10 cellular contexts compared by ENCODE assay signal in genomic region chr10:26391701-26392695, GRCh38. TPM values are rescaled to one million over a fixed set of nuclear protein-coding genes. Genes with fewer than 3 reads are reported as not detected.
DNase-seq lines count a peak whose midpoint lies in the region; ATAC-seq, FAIRE-seq and TF ChIP-seq lines count a peak whose summit lies in the region.
"Had no signal": no experiment of that assay in that cellular context is flagged by ENCODE, and none has a peak within 500 bp of the region (broad histone marks: within the 10 kb centered on the region; RNA-seq: fewer than 3 reads in every experiment).

No MANE protein-coding gene starts in this region.

- H3K36me3 ChIP-seq in Karpas-422 (ENCODE audit: insufficient read depth, low read length), result no peaks in the 10 kb centered on the region
- no peaks in the 10 kb centered on the region for H3K36me3 ChIP-seq in pancreas

- FAIRE-seq in pancreas (lab: Jason Lieb, UNC), result no peak
- FAIRE-seq: endothelial cell of umbilical vein had no signal

- H4K20me1 ChIP-seq in Karpas-422 (ENCODE audit: insufficient read depth, low read depth, low read length), result no peaks in the 10 kb centered on the region

- H3K4me3 ChIP-seq in Karpas-422 (ENCODE audit: low read length), result peak overlapping the region; percentile 59
- H3K4me3 ChIP-seq in pancreas, result peak overlapping the region in 1 of 4 donors; percentile 11

- peak overlapping the region; percentile 56 for H3K9ac ChIP-seq in Karpas-422 (ENCODE audit: low read length)

- H2AFZ ChIP-seq in Karpas-422 (ENCODE audit: low read length), result peak overlapping the region; percentile 81; the same call in 1 of the 2 replicates

- ATAC-seq in GM18511 (IDR thresholded peaks at IDR 0.05; ENCODE audit: unreplicated experiment) (peak; percentile 60), esophagus mucosa (peak; percentile 25), pancreas (peak in 2 of 4 donors; percentile 27 to 67)

- DNase-seq in Karpas-422 (peak; percentile 49), pancreas (peak in 4 of 6 donors; percentile 14 to 57 (median 35)), ACHN (no peak), GM13977 (ENCODE audit: low spot score) (no peak), DMS79 treated with DMSO at 0.1 percent for 48 hours (lab: John Stamatoyannopoulos, UW) (no peak)
- no peak for DNase-seq in activated CD4-positive, CD25-positive, alpha-beta regulatory T cell treated with anti-CD3 and anti-CD28 coated beads, Interleukin-2, amount 50 U/mL, for 72 hours

- H3K27ac ChIP-seq in Karpas-422 (ENCODE audit: low read length), result no peak overlapping the region
- no peak overlapping the region for H3K27ac ChIP-seq in pancreas

- intact Hi-C loops in pancreas (cut with DNase I), result no loop called here

- peaks cover 30% of the 10 kb centered on the region for H3K4me1 ChIP-seq in Karpas-422 (ENCODE audit: low read length)
- H3K4me1 ChIP-seq in pancreas, result no peaks in the 10 kb centered on the region

- no peak for TF ChIP-seq CTCF in pancreas (IDR thresholded peaks at IDR 0.05)
- no peak for TF ChIP-seq CTCF in GM13977 (IDR thresholded peaks at IDR 0.05; ENCODE audit: extremely low read depth, insufficient read depth, missing control alignments)

- H3K27me3 ChIP-seq in Karpas-422 (ENCODE audit: low read length), result no peaks in the 10 kb centered on the region
- H3K27me3 ChIP-seq in pancreas, result no peaks in the 10 kb centered on the region

- no peaks in the 10 kb centered on the region for H3K9me2 ChIP-seq in Karpas-422 (replicated peaks; ENCODE audit: insufficient read depth, low read length)

- in situ Hi-C loops in ACHN (cut with HindIII; ENCODE audit: low pct_ligation_motif_present, low pct_unique_long_range_greater_than_20kb, low sequenced_read_pairs) (no loop called here), GM13977 (cut with MboI; ENCODE audit: low pct_unique_long_range_greater_than_20kb, low sequenced_read_pairs, unreplicated experiment) (no loop called here)

- WGBS in pancreas, 2 donors, result 13 to 14% methylated on average over 61 to 69 of the region's 69 CpGs

- H3K79me2 ChIP-seq in Karpas-422 (ENCODE audit: low read length), result no peaks in the 10 kb centered on the region

- peak overlapping the region; percentile 69 for H3K4me2 ChIP-seq in Karpas-422 (ENCODE audit: low read depth, low read length, poor library complexity, severe bottlenecking)

- no peaks in the 10 kb centered on the region; the same call in 1 of the 2 replicates for H3K9me3 ChIP-seq in Karpas-422 (ENCODE audit: low read length)
- H3K9me3 ChIP-seq in pancreas, result no peaks in the 10 kb centered on the region

RNA-seq across cellular contexts. Expression of gene APBB1IP, which starts 46.1 kb away (rescaled TPM):
- 22.7 and 34.7 TPM in 2 replicates for total RNA-seq in Karpas-422 (2014; rRNA removed; shearing (Covaris generic); ENCODE audit: low replicate concordance)
- total RNA-seq in esophagus mucosa, result 1.4 TPM
- total RNA-seq in pancreas, result 10 to 100 TPM in 1 of 6 donors, 1 to 10 TPM in 4, under 1 TPM in 1; 0.93 to 12.3 (median 3.6) TPM
- 1 to 10 TPM; 2.1 to 2.4 TPM for polyA plus RNA-seq in pancreas
- total RNA-seq: endothelial cell of umbilical vein, osteocyte had no signal
- polyA plus RNA-seq: endothelial cell of umbilical vein had no signal

Comparison
In these comparisons a context has a peak if more than half of its experiments do, and no peak if none do; other contexts are left out.
1. DNase-seq: peak in Karpas-422 (single experiment) and pancreas (4 of 6); none in ACHN (single experiment), activated CD4-positive, CD25-positive, alpha-beta regulatory T cell treated with anti-CD3 and anti-CD28 coated beads, Interleukin-2, amount 50 U/mL, for 72 hours (single experiment), GM13977 (single experiment) and DMS79 treated with DMSO at 0.1 percent for 48 hours (single experiment).